Comparison of ENCODE assay signal across 31 cellular contexts in genomic region chr14:58167891-58168290, GRCh38. TPM values are rescaled to one million over a fixed set of nuclear protein-coding genes. Genes with fewer than 3 reads are reported as not detected.
"Had no signal": no experiment of that assay in that cellular context is flagged by ENCODE, and none has a peak within 500 bp of the region (broad histone marks: within the 10 kb centered on the region; RNA-seq: fewer than 3 reads in every experiment).

No MANE protein-coding gene starts in this region.

- ATAC-seq: activated T-cell treated with anti-CD3 and anti-CD28 coated beads, Interleukin-2, amount 50 U/mL, for 72 hours; body of pancreas; gastroesophageal sphincter; WTC11 had no signal

- H3K9me3 Mint-ChIP-seq: activated CD4-positive, alpha-beta memory T cell treated with anti-CD3 and anti-CD28 coated beads, Interleukin-2, amount 10 ng/mL, durations not matched to agents 7 days and 5 days; activated CD4-positive, alpha-beta T cell treated with anti-CD3 and anti-CD28 coated beads, Interleukin-2, amount 10 ng/mL, durations not matched to agents 7 days and 5 days; activated T-cell treated with anti-CD3 and anti-CD28 coated beads, Interleukin-2, amount 50 U/mL, for 24 hours; activated T-cell treated with anti-CD3 and anti-CD28 coated beads, Interleukin-2, amount 50 U/mL, for 72 hours had no signal

- FAIRE-seq: colon, endometrium, endothelial cell of umbilical vein had no signal

- H3K27ac Mint-ChIP-seq: activated CD4-positive, alpha-beta memory T cell treated with anti-CD3 and anti-CD28 coated beads, Interleukin-2, amount 10 ng/mL, durations not matched to agents 7 days and 5 days; activated CD4-positive, alpha-beta T cell treated with anti-CD3 and anti-CD28 coated beads, Interleukin-2, amount 10 ng/mL, durations not matched to agents 7 days and 5 days; activated naive CD8-positive, alpha-beta T cell; activated T-cell treated with anti-CD3 and anti-CD28 coated beads, Interleukin-2, amount 50 U/mL, for 24 hours; activated T-cell treated with anti-CD3 and anti-CD28 coated beads, Interleukin-2, amount 50 U/mL, for 72 hours; WTC11 had no signal

- H3K27me3 ChIP-seq: adrenal gland, body of pancreas, esophagus squamous epithelium, gastroesophageal sphincter had no signal

- H3K36me3 ChIP-seq: adrenal gland, esophagus squamous epithelium, gastroesophageal sphincter had no signal

- H3K4me3 ChIP-seq: adrenal gland, body of pancreas, esophagus squamous epithelium, gastroesophageal sphincter had no signal

- H3K36me3 Mint-ChIP-seq: activated naive CD8-positive, alpha-beta T cell; WTC11 had no signal

- H3K9me3 ChIP-seq: adrenal gland, body of pancreas, esophagus squamous epithelium, gastroesophageal sphincter had no signal

- H3K27ac ChIP-seq: adrenal gland, body of pancreas, epithelial cell of prostate, esophagus squamous epithelium, gastroesophageal sphincter had no signal

- H3K4me3 Mint-ChIP-seq: activated CD4-positive, alpha-beta memory T cell treated with anti-CD3 and anti-CD28 coated beads, Interleukin-2, amount 10 ng/mL, durations not matched to agents 7 days and 5 days; activated CD4-positive, alpha-beta T cell treated with anti-CD3 and anti-CD28 coated beads, Interleukin-2, amount 10 ng/mL, durations not matched to agents 7 days and 5 days; activated naive CD8-positive, alpha-beta T cell; activated T-cell treated with anti-CD3 and anti-CD28 coated beads, Interleukin-2, amount 50 U/mL, for 24 hours; activated T-cell treated with anti-CD3 and anti-CD28 coated beads, Interleukin-2, amount 50 U/mL, for 72 hours; WTC11 had no signal

- DNase-seq: activated CD4-positive, alpha-beta memory T cell treated with anti-CD3 and anti-CD28 coated beads, Interleukin-2, amount 10 ng/mL, durations not matched to agents 7 days and 5 days; activated CD4-positive, alpha-beta T cell treated with anti-CD3 and anti-CD28 coated beads for 1 hour; activated CD4-positive, alpha-beta T cell treated with anti-CD3 and anti-CD28 coated beads for 4 hours; activated CD4-positive, alpha-beta T cell treated with anti-CD3 and anti-CD28 coated beads, Interleukin-2, amount 10 ng/mL, durations not matched to agents 7 days and 5 days; activated CD4-positive, alpha-beta T cell treated with anti-CD3 and anti-CD28 coated beads, Interleukin-2, amount 50 U/mL, for 4 hours; activated CD8-positive, alpha-beta memory T cell treated with anti-CD3 and anti-CD28 coated beads, Interleukin-2, amount 50 U/mL, for 48 hours; activated effector memory CD4-positive, alpha-beta T cell treated with Interleukin-2 at 50 U/mL for 16 hours; activated gamma-delta T cell treated with Interleukin-2 at 50 U/mL for 16 hours; activated naive CD4-positive, alpha-beta T cell treated with anti-CD3 and anti-CD28 coated beads, Interleukin-2, amount 50 U/mL, for 16 hours; activated naive CD4-positive, alpha-beta T cell treated with Interleukin-2 at 50 U/mL for 16 hours; activated T-cell treated with anti-CD3 and anti-CD28 coated beads for 4 hours; activated T-cell treated with anti-CD3 and anti-CD28 coated beads, Interleukin-2, amount 50 U/mL, for 24 hours; activated T-cell treated with anti-CD3 and anti-CD28 coated beads, Interleukin-2, amount 50 U/mL, for 72 hours; adrenal gland; amygdala; aorta; body of pancreas; cortex of kidney; dermis blood vessel endothelial cell; effector CD4-positive, alpha-beta T cell; esophagus squamous epithelium; foreskin melanocyte; T-helper 1 cell; T-helper 2 cell had no signal

RNA-seq across cellular contexts. Expression of gene ARMH4, which starts 15.9 kb away (rescaled TPM):
- total RNA-seq: activated CD4-positive, alpha-beta memory T cell treated with anti-CD3 and anti-CD28 coated beads, Interleukin-2, amount 10 ng/mL, durations not matched to agents 7 days and 5 days; activated T-cell treated with anti-CD3 and anti-CD28 coated beads, Interleukin-2, amount 50 U/mL, for 72 hours had no signal
